In the genomic region with DNA sequence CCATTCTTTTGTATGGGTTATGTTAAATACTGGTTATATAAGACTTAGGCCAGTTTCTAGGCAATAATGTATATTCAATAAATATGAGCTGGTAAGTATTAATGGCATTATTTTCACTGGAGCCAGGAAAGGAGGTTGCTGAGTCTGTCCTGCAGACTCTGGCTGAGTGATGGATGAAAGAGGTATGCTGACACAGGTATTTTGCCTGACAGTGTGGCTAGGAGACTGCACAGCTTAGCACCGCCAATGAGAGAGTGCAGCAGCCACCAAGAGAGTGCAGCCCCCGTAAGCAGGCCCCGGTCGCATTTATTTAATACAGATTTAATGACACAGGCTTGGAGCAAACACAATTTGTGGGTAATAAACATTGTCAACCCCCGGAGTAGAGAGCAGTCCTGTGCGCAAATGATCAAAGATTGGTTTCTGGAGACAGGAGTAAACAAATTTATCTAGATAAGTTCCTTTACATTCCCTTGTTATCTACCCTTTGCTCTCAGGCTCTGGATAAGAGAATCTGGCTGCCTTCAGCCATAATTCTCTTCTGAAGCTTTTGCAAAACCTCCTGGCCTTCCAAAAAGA, we compare ENCODE assay signal across 21 cellular contexts.
"Had no signal": no experiment of that assay in that cellular context is flagged by ENCODE, and none has a peak within 500 bp of the region (broad histone marks: within the 10 kb centered on the region; RNA-seq: fewer than 3 reads in every experiment).

No MANE protein-coding gene starts in this region.

- H3K9me3 ChIP-seq: colonic mucosa, esophagus muscularis mucosa, gastrocnemius medialis, left lung, lower lobe of right lung, mucosa of descending colon had no signal

- H3K36me3 ChIP-seq: colonic mucosa had no signal

- FAIRE-seq: endothelial cell of umbilical vein, islet of Langerhans, keratinocyte had no signal

- ATAC-seq: effector memory CD8-positive, alpha-beta T cell; gastrocnemius medialis; heart right ventricle; left cardiac atrium; left lung; left ventricle myocardium superior; lower lobe of right lung; mucosa of descending colon had no signal

- H3K27ac ChIP-seq: colonic mucosa, esophagus muscularis mucosa, gastrocnemius medialis, heart right ventricle, left lung, lower lobe of right lung had no signal

- DNase-seq: cerebellar nuclear complex; colonic mucosa; cortex of kidney; effector CD8-positive, alpha-beta T cell; effector memory CD8-positive, alpha-beta T cell; foreskin melanocyte; gastrocnemius medialis; glutamatergic neuron; head of caudate nucleus; heart right ventricle; left cardiac atrium; left lung; left ventricle myocardium superior; lower lobe of right lung; mesenchymal stem cell; mucosa of descending colon; naive B cell had no signal

- H3K27me3 ChIP-seq: colonic mucosa, esophagus muscularis mucosa, gastrocnemius medialis, heart right ventricle, left lung had no signal

- H3K4me1 ChIP-seq: colonic mucosa, esophagus muscularis mucosa, gastrocnemius medialis, heart right ventricle, left lung, lower lobe of right lung had no signal

- H3K4me3 ChIP-seq: colonic mucosa, esophagus muscularis mucosa, gastrocnemius medialis, heart right ventricle, left lung, lower lobe of right lung, mucosa of descending colon had no signal
